ENCODE assay signal across 2 cellular contexts in the genomic region with DNA sequence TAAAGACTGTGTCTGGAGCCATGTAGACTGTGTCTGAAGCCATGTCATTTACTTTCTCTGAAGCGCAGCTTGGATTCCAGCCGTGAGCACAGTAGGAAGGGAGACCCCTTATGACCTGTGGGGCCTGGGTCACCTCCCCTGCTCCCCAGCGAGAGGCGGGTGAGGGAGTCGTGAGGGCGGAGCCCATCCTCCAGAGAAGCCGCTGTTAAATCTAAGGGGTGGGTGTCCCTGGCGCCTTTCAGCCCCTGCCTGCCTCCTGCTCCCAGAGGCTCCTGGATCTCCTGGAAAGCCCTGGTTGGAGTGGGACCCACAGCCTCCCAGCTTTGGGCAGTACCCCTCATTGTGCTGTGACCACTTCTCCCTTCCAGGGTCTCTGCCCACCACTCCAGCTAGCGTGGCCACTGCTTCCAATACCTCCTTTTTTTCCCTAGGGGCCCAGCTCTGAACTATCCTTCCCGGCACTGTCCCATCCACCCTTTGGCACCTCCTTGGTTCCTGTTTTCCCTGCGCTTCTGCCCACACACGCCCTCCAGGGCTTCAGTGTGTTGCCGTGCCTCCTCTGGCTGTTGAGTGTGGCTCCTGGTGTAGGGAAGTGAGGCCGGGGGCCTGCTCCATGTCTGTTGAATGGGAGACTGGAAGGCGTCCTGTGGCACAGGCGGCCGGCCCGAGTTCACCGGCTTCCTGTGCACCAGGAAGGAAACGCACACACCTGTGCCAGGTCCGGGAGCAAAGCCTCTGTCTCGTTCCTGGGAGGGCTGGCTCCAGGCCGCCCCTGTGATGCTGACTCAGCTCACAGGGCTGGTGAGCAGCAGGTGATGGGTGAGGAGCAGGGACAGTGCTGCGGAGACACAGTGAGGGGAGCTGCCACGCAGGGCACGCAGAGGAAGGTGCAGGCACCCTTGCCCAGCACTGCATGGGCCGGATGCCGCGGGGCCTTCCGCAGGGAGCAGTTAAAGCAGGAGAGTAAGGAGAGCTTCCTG.
TF ChIP-seq lines count a peak whose summit lies in the region.

No MANE protein-coding gene starts in this region.

TF ChIP-seq in GM23338, 12 proteins besides CTCF, POLR2A, EP300 and RAD21:
- TF ChIP-seq NANOG (IDR thresholded peaks at IDR 0.05; ENCODE audit: borderline replicate concordance): no peak
- no peak for TF ChIP-seq ZNF331 (CRISPR knock-in tag; IDR thresholded peaks at IDR 0.05; ENCODE audit: low read depth)
- TF ChIP-seq STAT1 (IDR thresholded peaks at IDR 0.05; ENCODE audit: unreplicated experiment): no peak
- no peak for TF ChIP-seq ZNF114 (CRISPR knock-in tag; IDR thresholded peaks at IDR 0.05)
- no peak for TF ChIP-seq ETS1 (IDR thresholded peaks at IDR 0.05)
- no peak for TF ChIP-seq POLR2AphosphoS5 (IDR thresholded peaks at IDR 0.05; ENCODE audit: low read depth)
- TF ChIP-seq EZH2 (IDR thresholded peaks at IDR 0.05; ENCODE audit: low read depth, unreplicated experiment): no peak
- TF ChIP-seq REST (IDR thresholded peaks at IDR 0.05; ENCODE audit: unreplicated experiment): no peak

TF ChIP-seq in WTC11, 78 proteins besides CTCF, POLR2A, EP300 and RAD21:
- TF ChIP-seq NR1H2 (CRISPR knock-in tag; IDR thresholded peaks at IDR 0.05) (no peak), ZMAT4 (CRISPR knock-in tag; IDR thresholded peaks at IDR 0.05) (no peak), ETV6 (CRISPR knock-in tag; IDR thresholded peaks at IDR 0.05) (no peak), E2F4 (CRISPR knock-in tag; IDR thresholded peaks at IDR 0.05; ENCODE audit: borderline replicate concordance, low read depth) (no peak), GABPB1 (CRISPR knock-in tag; IDR thresholded peaks at IDR 0.05) (no peak), TEAD4 (CRISPR knock-in tag; IDR thresholded peaks at IDR 0.05) (no peak), TCF7 (CRISPR knock-in tag; IDR thresholded peaks at IDR 0.05; ENCODE audit: low read depth) (no peak), ZNF396 (CRISPR knock-in tag; IDR thresholded peaks at IDR 0.05; ENCODE audit: borderline replicate concordance) (no peak), PREB (CRISPR knock-in tag; IDR thresholded peaks at IDR 0.05; ENCODE audit: borderline replicate concordance) (no peak), CDX4 (CRISPR knock-in tag; IDR thresholded peaks at IDR 0.05; ENCODE audit: borderline replicate concordance) (no peak), ATF6 (CRISPR knock-in tag; IDR thresholded peaks at IDR 0.05) (no peak)
- TF ChIP-seq, protein P1, sequence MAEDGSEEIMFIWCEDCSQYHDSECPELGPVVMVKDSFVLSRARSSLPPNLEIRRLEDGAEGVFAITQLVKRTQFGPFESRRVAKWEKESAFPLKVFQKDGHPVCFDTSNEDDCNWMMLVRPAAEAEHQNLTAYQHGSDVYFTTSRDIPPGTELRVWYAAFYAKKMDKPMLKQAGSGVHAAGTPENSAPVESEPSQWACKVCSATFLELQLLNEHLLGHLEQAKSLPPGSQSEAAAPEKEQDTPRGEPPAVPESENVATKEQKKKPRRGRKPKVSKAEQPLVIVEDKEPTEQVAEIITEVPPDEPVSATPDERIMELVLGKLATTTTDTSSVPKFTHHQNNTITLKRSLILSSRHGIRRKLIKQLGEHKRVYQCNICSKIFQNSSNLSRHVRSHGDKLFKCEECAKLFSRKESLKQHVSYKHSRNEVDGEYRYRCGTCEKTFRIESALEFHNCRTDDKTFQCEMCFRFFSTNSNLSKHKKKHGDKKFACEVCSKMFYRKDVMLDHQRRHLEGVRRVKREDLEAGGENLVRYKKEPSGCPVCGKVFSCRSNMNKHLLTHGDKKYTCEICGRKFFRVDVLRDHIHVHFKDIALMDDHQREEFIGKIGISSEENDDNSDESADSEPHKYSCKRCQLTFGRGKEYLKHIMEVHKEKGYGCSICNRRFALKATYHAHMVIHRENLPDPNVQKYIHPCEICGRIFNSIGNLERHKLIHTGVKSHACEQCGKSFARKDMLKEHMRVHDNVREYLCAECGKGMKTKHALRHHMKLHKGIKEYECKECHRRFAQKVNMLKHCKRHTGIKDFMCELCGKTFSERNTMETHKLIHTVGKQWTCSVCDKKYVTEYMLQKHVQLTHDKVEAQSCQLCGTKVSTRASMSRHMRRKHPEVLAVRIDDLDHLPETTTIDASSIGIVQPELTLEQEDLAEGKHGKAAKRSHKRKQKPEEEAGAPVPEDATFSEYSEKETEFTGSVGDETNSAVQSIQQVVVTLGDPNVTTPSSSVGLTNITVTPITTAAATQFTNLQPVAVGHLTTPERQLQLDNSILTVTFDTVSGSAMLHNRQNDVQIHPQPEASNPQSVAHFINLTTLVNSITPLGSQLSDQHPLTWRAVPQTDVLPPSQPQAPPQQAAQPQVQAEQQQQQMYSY (CRISPR knock-in tag; IDR thresholded peaks at IDR 0.05): no peak
TF ChIP-seq in WTC11: peak in this region for 0.
